ENCODE assay signal across 19 cellular contexts in genomic region chr17:72489273-72489641, GRCh38.
DNase-seq lines count a peak whose midpoint lies in the region; ATAC-seq, FAIRE-seq and TF ChIP-seq lines count a peak whose summit lies in the region.
"Had no signal": no experiment of that assay in that cellular context is flagged by ENCODE, and none has a peak within 500 bp of the region (broad histone marks: within the 10 kb centered on the region; RNA-seq: fewer than 3 reads in every experiment).

No MANE protein-coding gene starts in this region.

- dilution Hi-C loops in keratinocyte (cut with MboI; ENCODE audit: extremely low pct_ligation_motif_present, low sequenced_read_pairs): no loop called here

- 12 to 20% methylated on average over 5 of the region's 5 CpGs for WGBS in pancreas, 2 donors

- TF ChIP-seq POLR2A in Peyer's patch (IDR thresholded peaks at IDR 0.05): peak in 1 of 2 donors; percentile 53

- no peak overlapping the region for H3K9ac ChIP-seq in astrocyte (ENCODE audit: low read length)
- peak overlapping the region; percentile 1 for H3K9ac ChIP-seq in keratinocyte (ENCODE audit: control insufficient read depth, extremely low read depth, insufficient read depth, low read length)
- H3K9ac ChIP-seq in neural progenitor cell: no peak overlapping the region
- H3K9ac ChIP-seq: KMS-11 had no signal

- H3K4me1 ChIP-seq in astrocyte (ENCODE audit: insufficient read depth, low read length) (no peaks in the 10 kb centered on the region), keratinocyte (ENCODE audit: control insufficient read depth, extremely low read depth, insufficient read depth, low read length) (peaks cover 18% of the 10 kb centered on the region), pancreas (peaks cover 0 to 16% (median 10%) of the 10 kb centered on the region in 3 donors), Peyer's patch (peaks cover 0 to 19% (median 0%) of the 10 kb centered on the region in 4 donors), neural progenitor cell (peaks cover 4% of the 10 kb centered on the region)

- H3K27ac Mint-ChIP-seq in Calu3 (ENCODE audit: unreplicated experiment) (peak overlapping the region; percentile 19), astrocyte (ENCODE audit: unreplicated experiment) (peak overlapping the region; percentile 86), neural progenitor cell (no peak overlapping the region)
- H3K27ac Mint-ChIP-seq: HFFc6 had no signal

- H4K20me1 ChIP-seq in astrocyte (ENCODE audit: insufficient read depth, low read length) (peaks cover 77% of the 10 kb centered on the region), keratinocyte (ENCODE audit: control insufficient read depth, extremely low read depth, insufficient read depth, low read length) (peaks cover 23% of the 10 kb centered on the region), neural progenitor cell (ENCODE audit: low read depth) (no peaks in the 10 kb centered on the region)

- H3K27me3 ChIP-seq in astrocyte (ENCODE audit: insufficient read depth, low read length) (no peaks in the 10 kb centered on the region), keratinocyte (ENCODE audit: control insufficient read depth, extremely low read depth, insufficient read depth, low read length) (no peaks in the 10 kb centered on the region), pancreas (no peaks in the 10 kb centered on the region), Peyer's patch (no peaks in the 10 kb centered on the region), neural progenitor cell (no peaks in the 10 kb centered on the region)

- H3K36me3 ChIP-seq in astrocyte (ENCODE audit: insufficient read depth, low read length) (no peaks in the 10 kb centered on the region), keratinocyte (ENCODE audit: control insufficient read depth in 2 of 2, extremely low read depth in 1 of 2, insufficient read depth in 2 of 2, low read length in 2 of 2) (no peaks in the 10 kb centered on the region), pancreas (no peaks in the 10 kb centered on the region), Peyer's patch (no peaks in the 10 kb centered on the region), neural progenitor cell (no peaks in the 10 kb centered on the region)

- FAIRE-seq in astrocyte (lab: Jason Lieb, UNC) (no peak), keratinocyte (lab: Jason Lieb, UNC) (peak; percentile 63), pancreas (lab: Jason Lieb, UNC) (no peak)
- FAIRE-seq: A204.1, G401.6 had no signal

- H2AFZ ChIP-seq in astrocyte (ENCODE audit: low read depth, low read length) (no peak overlapping the region), keratinocyte (ENCODE audit: control insufficient read depth, low read length) (no peak overlapping the region), neural progenitor cell (replicated peaks) (no peak overlapping the region)
- H2AFZ ChIP-seq: PC-9 had no signal

- intact Hi-C loops in Calu3 (cut with micrococcal nuclease; ENCODE audit: unreplicated experiment) (no loop called here), pancreas (cut with DNase I) (no loop called here)

- peaks cover 3% of the 10 kb centered on the region for H3K9me1 ChIP-seq in keratinocyte (ENCODE audit: control insufficient read depth, extremely low read depth, insufficient read depth, low read length)

- peak in 2 of 4 donors; percentile 36 to 67 for ATAC-seq in pancreas
- ATAC-seq in GM18868 (IDR thresholded peaks at IDR 0.05; ENCODE audit: unreplicated experiment): no peak

- H3K4me1 Mint-ChIP-seq in Calu3 (ENCODE audit: low read depth, unreplicated experiment) (peaks cover 37% of the 10 kb centered on the region), astrocyte (ENCODE audit: low read depth, unreplicated experiment) (peaks cover 12% of the 10 kb centered on the region), neural progenitor cell (peaks cover 6% of the 10 kb centered on the region)

- no peak overlapping the region for H3K4me3 Mint-ChIP-seq in Calu3 (ENCODE audit: low read depth, unreplicated experiment)
- H3K4me3 Mint-ChIP-seq in astrocyte (ENCODE audit: unreplicated experiment): no peak overlapping the region
- H3K4me3 Mint-ChIP-seq in neural progenitor cell: no peak overlapping the region
- H3K4me3 Mint-ChIP-seq: HFFc6 had no signal

- CTCF ChIA-PET in Calu3 (lab: Charles Lee): no interaction called here

- H3K27me3 Mint-ChIP-seq in Calu3 (ENCODE audit: unreplicated experiment) (no peaks in the 10 kb centered on the region), astrocyte (ENCODE audit: low read depth, unreplicated experiment) (no peaks in the 10 kb centered on the region), neural progenitor cell (ENCODE audit: insufficient read depth, low read depth) (peaks cover 3% of the 10 kb centered on the region)

- H3K27ac ChIP-seq in astrocyte (ENCODE audit: low read depth, low read length) (no peak overlapping the region), keratinocyte (ENCODE audit: control insufficient read depth, insufficient read depth, low read length) (no peak overlapping the region), pancreas (peak overlapping the region in 3 of 4 donors; percentile 10 to 62 (median 16)), Peyer's patch (peak overlapping the region in 2 of 4 donors; percentile 16 to 80), neural progenitor cell (no peak overlapping the region)
- H3K27ac ChIP-seq: KMS-11, PC-9 had no signal

- H3K36me3 Mint-ChIP-seq in Calu3 (ENCODE audit: insufficient read depth, unreplicated experiment): peaks cover 22% of the 10 kb centered on the region
- peaks cover 6% of the 10 kb centered on the region for H3K36me3 Mint-ChIP-seq in astrocyte (ENCODE audit: low read depth, unreplicated experiment)
- no peaks in the 10 kb centered on the region for H3K36me3 Mint-ChIP-seq in neural progenitor cell

- TF ChIP-seq CTCF in Calu3 (IDR thresholded peaks at IDR 0.05; ENCODE audit: unreplicated experiment) (no peak), astrocyte (IDR thresholded peaks at IDR 0.05; ENCODE audit: insufficient read depth, low read depth, low read length) (no peak), keratinocyte (optimal IDR thresholded peaks at IDR 0.05 in 1 of 3, IDR thresholded peaks at IDR 0.05 in 1 of 3, conservative IDR thresholded peaks at IDR 0.05 in 1 of 3; ENCODE audit: extremely low read depth in 1 of 3, insufficient read depth in 2 of 3, low read length in 3 of 3) (no peak), pancreas (IDR thresholded peaks at IDR 0.05) (no peak), Peyer's patch (IDR thresholded peaks at IDR 0.05) (no peak), neural progenitor cell (IDR thresholded peaks at IDR 0.05) (no peak)

- H3K9me3 Mint-ChIP-seq in Calu3 (ENCODE audit: low read depth, unreplicated experiment) (no peaks in the 10 kb centered on the region), astrocyte (ENCODE audit: unreplicated experiment) (peaks cover 3% of the 10 kb centered on the region), neural progenitor cell (peaks cover 4% of the 10 kb centered on the region)
- H3K9me3 Mint-ChIP-seq: HFFc6 had no signal

- peaks cover 87% of the 10 kb centered on the region for H3K79me2 ChIP-seq in astrocyte (ENCODE audit: insufficient read depth, low read length)
- peaks cover 93% of the 10 kb centered on the region for H3K79me2 ChIP-seq in keratinocyte (ENCODE audit: control insufficient read depth, insufficient read depth, low read length)
- H3K79me2 ChIP-seq in neural progenitor cell (ENCODE audit: low read depth): no peaks in the 10 kb centered on the region

- H3K9me3 ChIP-seq in astrocyte (ENCODE audit: insufficient read depth, low read depth, low read length): no peaks in the 10 kb centered on the region
- no peaks in the 10 kb centered on the region for H3K9me3 ChIP-seq in keratinocyte (ENCODE audit: control insufficient read depth, low read depth, low read length)
- H3K9me3 ChIP-seq in pancreas: no peaks in the 10 kb centered on the region
- H3K9me3 ChIP-seq in Peyer's patch: no peaks in the 10 kb centered on the region
- no peaks in the 10 kb centered on the region for H3K9me3 ChIP-seq in neural progenitor cell (ENCODE audit: low read depth)

- BruUV-seq in Calu3 (replicated peaks; lab: Mats Ljungman, UMichigan): no TSS peak

- no peak for DNase-seq in Calu3
- DNase-seq in astrocyte (ENCODE audit: low read depth): no peak
- DNase-seq in keratinocyte (ENCODE audit: low read depth, low spot score): no peak
- DNase-seq in pancreas: no peak
- DNase-seq in DMS114 treated with DMSO at 0.1 percent for 48 hours (lab: John Stamatoyannopoulos, UW; ENCODE audit: unreplicated experiment): no peak
- no peak for DNase-seq in Peyer's patch
- no peak for DNase-seq in neural progenitor cell (ENCODE audit: low spot score)
- DNase-seq: AML-193, DMS79, HFFc6, NCI-H1092, NCI-H187, NCI-H446, PC-9, SIG-M5 had no signal

- H3F3A ChIP-seq in neural progenitor cell (ENCODE audit: low read depth): no peaks in the 10 kb centered on the region

- H3K4me2 ChIP-seq in astrocyte (ENCODE audit: low read length) (no peak overlapping the region), keratinocyte (ENCODE audit: control insufficient read depth, extremely low read depth, insufficient read depth, low read depth, low read length) (peak overlapping the region; percentile 47), neural progenitor cell (no peak overlapping the region)
- H3K4me2 ChIP-seq: KMS-11, PC-9 had no signal

- no peak overlapping the region for H3K4me3 ChIP-seq in astrocyte (ENCODE audit: insufficient read depth, low read depth, low read length)
- H3K4me3 ChIP-seq in keratinocyte (ENCODE audit: control insufficient read depth in 2 of 3, extremely low read depth in 1 of 3, insufficient read depth in 2 of 3, low read depth in 1 of 3, low read length in 3 of 3): no peak overlapping the region
- no peak overlapping the region for H3K4me3 ChIP-seq in pancreas
- peak overlapping the region in 1 of 4 donors; percentile 17 for H3K4me3 ChIP-seq in Peyer's patch
- H3K4me3 ChIP-seq in neural progenitor cell: no peak overlapping the region
- H3K4me3 ChIP-seq: PC-9 had no signal

Comparison
In these comparisons a context has a peak if more than half of its experiments do, and no peak if none do; other contexts are left out.
1. H3K27ac ChIP-seq: peak in pancreas (3 of 4); none in astrocyte (single experiment), keratinocyte (single experiment) and neural progenitor cell (single experiment).